In genomic region chr3:114327665-114328064, GRCh38 we compare ENCODE assay signal across 29 cellular contexts. TPM values are rescaled to one million over a fixed set of nuclear protein-coding genes. Genes with fewer than 3 reads are reported as not detected.
DNase-seq lines count a peak whose midpoint lies in the region; ATAC-seq and TF ChIP-seq lines count a peak whose summit lies in the region.
"Had no signal": no experiment of that assay in that cellular context is flagged by ENCODE, and none has a peak within 500 bp of the region (broad histone marks: within the 10 kb centered on the region; RNA-seq: fewer than 3 reads in every experiment).

No MANE protein-coding gene starts in this region.

- peaks cover 36% of the 10 kb centered on the region for H3K36me3 Mint-ChIP-seq in CD8-positive, alpha-beta T cell
- peaks cover 4% of the 10 kb centered on the region for H3K36me3 Mint-ChIP-seq in T-helper 17 cell (ENCODE audit: low read depth)
- no peaks in the 10 kb centered on the region for H3K36me3 Mint-ChIP-seq in effector memory CD8-positive, alpha-beta T cell (ENCODE audit: insufficient read depth)

- H3K4me1 ChIP-seq in CD8-positive, alpha-beta T cell (ENCODE audit: insufficient read depth, low read length): peaks cover 11% of the 10 kb centered on the region
- no peaks in the 10 kb centered on the region for H3K4me1 ChIP-seq in left lung
- H3K4me1 ChIP-seq: breast epithelium, SJCRH30, upper lobe of right lung had no signal

- no peaks in the 10 kb centered on the region for H3K9me3 ChIP-seq in CD8-positive, alpha-beta T cell (ENCODE audit: low read length)
- H3K9me3 ChIP-seq in T-helper 17 cell (ENCODE audit: control insufficient read depth, low read length, poor library complexity, severe bottlenecking) (no peaks in the 10 kb centered on the region), left lung (no peaks in the 10 kb centered on the region)
- H3K9me3 ChIP-seq: adrenal gland, breast epithelium, SJCRH30, upper lobe of right lung had no signal

- no peaks in the 10 kb centered on the region for H3K27me3 ChIP-seq in CD8-positive, alpha-beta T cell (ENCODE audit: insufficient read depth, low read length)
- H3K27me3 ChIP-seq in left lung: no peaks in the 10 kb centered on the region
- H3K27me3 ChIP-seq: adrenal gland, breast epithelium, SJCRH30, upper lobe of right lung had no signal

- H3K27me3 Mint-ChIP-seq in CD8-positive, alpha-beta T cell (ENCODE audit: low read depth): no peaks in the 10 kb centered on the region
- no peaks in the 10 kb centered on the region for H3K27me3 Mint-ChIP-seq in T-helper 17 cell
- H3K27me3 Mint-ChIP-seq in effector memory CD8-positive, alpha-beta T cell: no peaks in the 10 kb centered on the region
- H3K27me3 Mint-ChIP-seq: dendritic cell treated with granulocyte-macrophage colony-stimulating factor and Interleukin-4, amounts not matched to agents 40 ng/mL and 50 ng/mL, for 4 days had no signal

- CTCF ChIA-PET in CD8-positive, alpha-beta T cell (lab: Charles Lee): interaction anchor here (0.6 to 0.8 kb wide), 2 partner anchors 17 to 1285 kb away, joined by 3 to 4 read pairs; no protein-coding TSS in a partner anchor

- H3K4me1 Mint-ChIP-seq in CD8-positive, alpha-beta T cell (ENCODE audit: low read depth): peaks cover 76% of the 10 kb centered on the region
- H3K4me1 Mint-ChIP-seq in T-helper 17 cell: peaks cover 29% of the 10 kb centered on the region
- H3K4me1 Mint-ChIP-seq in effector memory CD8-positive, alpha-beta T cell (ENCODE audit: low read depth in 2 of 2): peaks cover 26 to 84% of the 10 kb centered on the region in 2 donors

- H3K36me3 ChIP-seq in CD8-positive, alpha-beta T cell (ENCODE audit: insufficient read depth, low read length): no peaks in the 10 kb centered on the region
- H3K36me3 ChIP-seq in left lung: no peaks in the 10 kb centered on the region
- H3K36me3 ChIP-seq: adrenal gland, breast epithelium, upper lobe of right lung had no signal

- ATAC-seq in CD8-positive, alpha-beta T cell: peak; percentile 32
- ATAC-seq in GM18511 (IDR thresholded peaks at IDR 0.05; ENCODE audit: unreplicated experiment) (peak; percentile 36), T-helper 17 cell (no peak), HG03139 (IDR thresholded peaks at IDR 0.05; ENCODE audit: unreplicated experiment) (no peak), GM19395 (IDR thresholded peaks at IDR 0.05; ENCODE audit: unreplicated experiment) (no peak), left lung (no peak)
- ATAC-seq in effector memory CD8-positive, alpha-beta T cell (replicated peaks): peak; percentile 31
- ATAC-seq: HCT116, upper lobe of right lung, WTC11 had no signal

- intact Hi-C loops in CD8-positive, alpha-beta T cell (cut with DNase I, micrococcal nuclease): loop anchor here in 1 of 2 experiments (2.0 kb wide), 1 partner anchor 19 kb away; no protein-coding TSS in a partner anchor
- intact Hi-C loops in left lung (cut with DNase I): no loop called here

- no peak overlapping the region for H3K27ac ChIP-seq in CD8-positive, alpha-beta T cell (ENCODE audit: low read depth, low read length)
- no peak overlapping the region for H3K27ac ChIP-seq in left lung
- H3K27ac ChIP-seq: adrenal gland, breast epithelium, HL-60, parathyroid adenoma, PC-9, SJCRH30, upper lobe of right lung had no signal

- H3K27ac Mint-ChIP-seq in CD8-positive, alpha-beta T cell: peak overlapping the region; percentile 68
- peak overlapping the region; percentile 88 for H3K27ac Mint-ChIP-seq in T-helper 17 cell
- peak overlapping the region in 1 of 2 donors; percentile 86 for H3K27ac Mint-ChIP-seq in effector memory CD8-positive, alpha-beta T cell
- H3K27ac Mint-ChIP-seq: dendritic cell treated with granulocyte-macrophage colony-stimulating factor and Interleukin-4, amounts not matched to agents 40 ng/mL and 50 ng/mL, for 4 days; WTC11 had no signal

- POLR2A ChIA-PET in CD8-positive, alpha-beta T cell (lab: Charles Lee): interaction anchor here (1.1 to 1.2 kb wide), 2 partner anchors 17 to 37 kb away, joined by 3 read pairs; no protein-coding TSS in a partner anchor

- no peaks in the 10 kb centered on the region for H3K9me3 Mint-ChIP-seq in CD8-positive, alpha-beta T cell
- peaks cover 0 to 1% of the 10 kb centered on the region in 2 donors for H3K9me3 Mint-ChIP-seq in effector memory CD8-positive, alpha-beta T cell
- H3K9me3 Mint-ChIP-seq: dendritic cell treated with granulocyte-macrophage colony-stimulating factor and Interleukin-4, amounts not matched to agents 40 ng/mL and 50 ng/mL, for 4 days had no signal

- TF ChIP-seq CTCF in CD8-positive, alpha-beta T cell (IDR thresholded peaks at IDR 0.05): no peak
- TF ChIP-seq CTCF in left lung (IDR thresholded peaks at IDR 0.05): no peak

- peak overlapping the region; percentile 23 for H3K4me3 Mint-ChIP-seq in CD8-positive, alpha-beta T cell
- peak overlapping the region; percentile 12 for H3K4me3 Mint-ChIP-seq in T-helper 17 cell
- peak overlapping the region; percentile 51 to 73 for H3K4me3 Mint-ChIP-seq in effector memory CD8-positive, alpha-beta T cell
- H3K4me3 Mint-ChIP-seq: dendritic cell treated with granulocyte-macrophage colony-stimulating factor and Interleukin-4, amounts not matched to agents 40 ng/mL and 50 ng/mL, for 4 days; WTC11 had no signal

- H3K4me3 ChIP-seq in CD8-positive, alpha-beta T cell (ENCODE audit: low read depth, low read length): no peak overlapping the region
- no peak overlapping the region for H3K4me3 ChIP-seq in left lung
- H3K4me3 ChIP-seq: adrenal gland, breast epithelium, PC-9, SJCRH30, upper lobe of right lung had no signal

- DNase-seq in CD8-positive, alpha-beta T cell: no peak
- DNase-seq in T-helper 17 cell (no peak), left lung (no peak), NCI-H82 (lab: John Stamatoyannopoulos, UW) (no peak)
- DNase-seq in effector memory CD8-positive, alpha-beta T cell: no peak
- DNase-seq: activated CD8-positive, alpha-beta memory T cell treated with anti-CD3 and anti-CD28 coated beads, Interleukin-2, amount 50 U/mL, for 4 hours; adrenal gland; AML-193; Calu3; EL; IMR-90; islet precursor cell; NCI-H1436 treated with DMSO at 0.1 percent for 48 hours; NCI-H774; PC-9; SJCRH30; upper lobe of right lung had no signal

RNA-seq across cellular contexts. Expression of gene TIGIT, which starts 33.8 kb away (rescaled TPM):
- 1 to 10 TPM; 8.7 to 9.8 TPM for total RNA-seq in CD8-positive, alpha-beta T cell
- total RNA-seq in T-helper 17 cell: 10 to 100 TPM; 11.6 to 13.3 TPM
- 1 to 10 TPM in 1 of 2 donors, under 1 TPM in 1; 0.86 to 1.2 TPM for total RNA-seq in left lung
- total RNA-seq: Calu3, IMR-90, lung microvascular endothelial cell, MCF 10A, myocyte, PC-9 had no signal

Comparison
In these comparisons a context has a peak if more than half of its experiments do, and no peak if none do; other contexts are left out.
1. ATAC-seq: peak in CD8-positive, alpha-beta T cell (single experiment), GM18511 (single experiment) and effector memory CD8-positive, alpha-beta T cell (single experiment); none in T-helper 17 cell (single experiment), HG03139 (single experiment), GM19395 (single experiment) and left lung (single experiment).
2. H3K4me3 Mint-ChIP-seq: peak in every context shown above with its lines; median percentile 62 in effector memory CD8-positive, alpha-beta T cell; 23 in CD8-positive, alpha-beta T cell; 12 in T-helper 17 cell.
3. RNA of gene TIGIT, which starts 33.8 kb away (total RNA-seq): 11.6 to 13.3 TPM in T-helper 17 cell and 8.7 to 9.8 TPM in CD8-positive, alpha-beta T cell; 0.86 to 1.2 TPM in left lung; every median in the first group is over 4 times any median in the second.